Comparison of ENCODE assay signal across 1 cellular context in genomic region chr9:128552744-128553221, GRCh38.
A peak's percentile ranks its signal among the peaks of the same experiment; 100 is the strongest.
TF ChIP-seq lines count a peak whose summit lies in the region.

No MANE protein-coding gene starts in this region.

TF ChIP-seq in K562, 482 proteins besides CTCF, POLR2A, EP300 and RAD21 (continued from another document and continues in another):
- TF ChIP-seq HMGXB4 (CRISPR knock-in tag; IDR thresholded peaks at IDR 0.05) (no peak), NFXL1 (CRISPR knock-in tag; IDR thresholded peaks at IDR 0.05) (no peak), TEAD1 (CRISPR knock-in tag; IDR thresholded peaks at IDR 0.05) (peak in 1 of 2 experiments; percentile 69; a peak in 1 of 4 replicates), SRF (CRISPR knock-in tag; IDR thresholded peaks at IDR 0.05) (no peak; a peak in 1 of 4 replicates), GABPA (tag; conservative IDR thresholded peaks at IDR 0.05; ENCODE audit: low read depth) (peak; percentile 34; the same call in 1 of the 2 replicates), TBP (optimal IDR thresholded peaks at IDR 0.05; ENCODE audit: low read depth, low read length) (no peak), JUN (IDR thresholded peaks at IDR 0.05; ENCODE audit: borderline replicate concordance, low read depth, low read length) (no peak), JUN (CRISPR knock-in tag; IDR thresholded peaks at IDR 0.05; ENCODE audit: borderline replicate concordance) (no peak), MTA2 (IDR thresholded peaks at IDR 0.05; ENCODE audit: low read depth) (no peak), LCOR (CRISPR knock-in tag; IDR thresholded peaks at IDR 0.05) (no peak), NFE2L1 (tag; IDR thresholded peaks at IDR 0.05; ENCODE audit: borderline replicate concordance, low read depth) (no peak), HNRNPLL (IDR thresholded peaks at IDR 0.05; ENCODE audit: low read depth, low read length, poor library complexity, severe bottlenecking) (no peak), CBFA2T2 (conservative IDR thresholded peaks at IDR 0.05) (no peak), SIN3B (IDR thresholded peaks at IDR 0.05; ENCODE audit: low read depth) (no peak), ARHGAP35 (IDR thresholded peaks at IDR 0.05; ENCODE audit: partially characterized antibody) (no peak), MLX (CRISPR knock-in tag; conservative IDR thresholded peaks at IDR 0.05) (no peak), GTF2E2 (tag; IDR thresholded peaks at IDR 0.05) (no peak), ZNF134 (CRISPR knock-in tag; conservative IDR thresholded peaks at IDR 0.05) (no peak), KLF6 (CRISPR knock-in tag; IDR thresholded peaks at IDR 0.05; ENCODE audit: borderline replicate concordance) (no peak), RBM14 (IDR thresholded peaks at IDR 0.05; ENCODE audit: borderline replicate concordance, insufficient read depth, low read depth, low read length) (0 out of 2 replicates have a peak, but pooled peaks have one; percentile 27), MGA (IDR thresholded peaks at IDR 0.05) (no peak), E2F8 (IDR thresholded peaks at IDR 0.05; ENCODE audit: low read depth, partially characterized antibody) (no peak), NRF1 (conservative IDR thresholded peaks at IDR 0.05 in 1 of 2, IDR thresholded peaks at IDR 0.05 in 1 of 2) (no peak), SETDB1 (IDR thresholded peaks at IDR 0.05; ENCODE audit: low read length) (no peak), HDAC2 (IDR thresholded peaks at IDR 0.05) (no peak), THAP7 (CRISPR knock-in tag; IDR thresholded peaks at IDR 0.05) (no peak), L3MBTL2 (IDR thresholded peaks at IDR 0.05) (peak; percentile 42; the same call in 1 of the 2 replicates), GMEB1 (CRISPR knock-in tag; IDR thresholded peaks at IDR 0.05) (no peak)
- TF ChIP-seq, protein P1, sequence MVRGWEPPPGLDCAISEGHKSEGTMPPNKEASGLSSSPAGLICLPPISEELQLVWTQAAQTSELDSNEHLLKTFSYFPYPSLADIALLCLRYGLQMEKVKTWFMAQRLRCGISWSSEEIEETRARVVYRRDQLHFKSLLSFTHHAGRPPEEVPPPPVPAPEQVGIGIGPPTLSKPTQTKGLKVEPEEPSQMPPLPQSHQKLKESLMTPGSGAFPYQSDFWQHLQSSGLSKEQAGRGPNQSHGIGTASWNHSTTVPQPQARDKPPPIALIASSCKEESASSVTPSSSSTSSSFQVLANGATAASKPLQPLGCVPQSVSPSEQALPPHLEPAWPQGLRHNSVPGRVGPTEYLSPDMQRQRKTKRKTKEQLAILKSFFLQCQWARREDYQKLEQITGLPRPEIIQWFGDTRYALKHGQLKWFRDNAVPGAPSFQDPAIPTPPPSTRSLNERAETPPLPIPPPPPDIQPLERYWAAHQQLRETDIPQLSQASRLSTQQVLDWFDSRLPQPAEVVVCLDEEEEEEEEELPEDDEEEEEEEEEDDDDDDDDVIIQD (CRISPR knock-in tag; IDR thresholded peaks at IDR 0.05) = no peak
- TF ChIP-seq, protein P2, sequence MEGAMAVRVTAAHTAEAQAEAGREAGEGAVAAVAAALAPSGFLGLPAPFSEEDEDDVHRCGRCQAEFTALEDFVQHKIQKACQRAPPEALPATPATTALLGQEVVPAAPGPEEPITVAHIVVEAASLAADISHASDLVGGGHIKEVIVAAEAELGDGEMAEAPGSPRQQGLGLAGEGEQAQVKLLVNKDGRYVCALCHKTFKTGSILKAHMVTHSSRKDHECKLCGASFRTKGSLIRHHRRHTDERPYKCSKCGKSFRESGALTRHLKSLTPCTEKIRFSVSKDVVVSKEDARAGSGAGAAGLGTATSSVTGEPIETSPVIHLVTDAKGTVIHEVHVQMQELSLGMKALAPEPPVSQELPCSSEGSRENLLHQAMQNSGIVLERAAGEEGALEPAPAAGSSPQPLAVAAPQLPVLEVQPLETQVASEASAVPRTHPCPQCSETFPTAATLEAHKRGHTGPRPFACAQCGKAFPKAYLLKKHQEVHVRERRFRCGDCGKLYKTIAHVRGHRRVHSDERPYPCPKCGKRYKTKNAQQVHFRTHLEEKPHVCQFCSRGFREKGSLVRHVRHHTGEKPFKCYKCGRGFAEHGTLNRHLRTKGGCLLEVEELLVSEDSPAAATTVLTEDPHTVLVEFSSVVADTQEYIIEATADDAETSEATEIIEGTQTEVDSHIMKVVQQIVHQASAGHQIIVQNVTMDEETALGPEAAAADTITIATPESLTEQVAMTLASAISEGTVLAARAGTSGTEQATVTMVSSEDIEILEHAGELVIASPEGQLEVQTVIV (CRISPR knock-in tag; IDR thresholded peaks at IDR 0.05; ENCODE audit: borderline replicate concordance) = no peak
- TF ChIP-seq, protein P3, sequence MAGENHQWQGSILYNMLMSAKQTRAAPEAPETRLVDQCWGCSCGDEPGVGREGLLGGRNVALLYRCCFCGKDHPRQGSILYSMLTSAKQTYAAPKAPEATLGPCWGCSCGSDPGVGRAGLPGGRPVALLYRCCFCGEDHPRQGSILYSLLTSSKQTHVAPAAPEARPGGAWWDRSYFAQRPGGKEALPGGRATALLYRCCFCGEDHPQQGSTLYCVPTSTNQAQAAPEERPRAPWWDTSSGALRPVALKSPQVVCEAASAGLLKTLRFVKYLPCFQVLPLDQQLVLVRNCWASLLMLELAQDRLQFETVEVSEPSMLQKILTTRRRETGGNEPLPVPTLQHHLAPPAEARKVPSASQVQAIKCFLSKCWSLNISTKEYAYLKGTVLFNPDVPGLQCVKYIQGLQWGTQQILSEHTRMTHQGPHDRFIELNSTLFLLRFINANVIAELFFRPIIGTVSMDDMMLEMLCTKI (IDR thresholded peaks at IDR 0.05; ENCODE audit: partially characterized antibody) = no peak
